In genomic region chr2:28326469-28326805, GRCh38 we compare ENCODE assay signal across 19 cellular contexts.
A peak's percentile ranks its signal among the peaks of the same experiment; 100 is the strongest.
DNase-seq lines count a peak whose midpoint lies in the region; ATAC-seq and TF ChIP-seq lines count a peak whose summit lies in the region.
"Had no signal": no experiment of that assay in that cellular context is flagged by ENCODE, and none has a peak within 500 bp of the region (broad histone marks: within the 10 kb centered on the region; RNA-seq: fewer than 3 reads in every experiment).

No MANE protein-coding gene starts in this region.

- H3K9ac ChIP-seq in OCI-LY3 (ENCODE audit: low read length) (no peak overlapping the region), fibroblast of lung (ENCODE audit: insufficient read depth, low read length) (no peak overlapping the region)

- no peaks in the 10 kb centered on the region for H4K20me1 ChIP-seq in OCI-LY3 (ENCODE audit: insufficient read depth, low read length)
- H4K20me1 ChIP-seq in fibroblast of lung (ENCODE audit: control insufficient read depth, extremely low read depth, insufficient read depth, low read length) = no peaks in the 10 kb centered on the region

- H3K4me3 Mint-ChIP-seq in stimulated activated naive B cell treated with anti-CD40 and anti-IgM and Interleukin-4, amounts not matched to agents 10 μg/mL and 1 μg/mL and 100 μg/mL, for 72 hours = peak overlapping the region in 1 of 2 donors; percentile 29
- H3K4me3 Mint-ChIP-seq: stimulated activated naive CD8-positive, alpha-beta T cell treated with anti-CD3 and anti-CD28 coated beads, Interleukin-15, Interleukin-2, amounts not matched to agents 100 ng/mL and 50 ng/mL, for 24 hours had no signal

- H3K27me3 ChIP-seq in OCI-LY3 (ENCODE audit: low read depth, low read length) (no peaks in the 10 kb centered on the region), fibroblast of lung (ENCODE audit: control insufficient read depth, insufficient read depth, low read length) (no peaks in the 10 kb centered on the region)
- H3K27me3 ChIP-seq: neutrophil had no signal

- TF ChIP-seq CTCF in OCI-LY3 (IDR thresholded peaks at IDR 0.05; ENCODE audit: low read depth, low read length) = no peak
- TF ChIP-seq CTCF in fibroblast of lung (conservative IDR thresholded peaks at IDR 0.05 in 1 of 2, IDR thresholded peaks at IDR 0.05 in 1 of 2; ENCODE audit: low read depth in 1 of 2, low read length in 2 of 2) = no peak

- peaks cover 35% of the 10 kb centered on the region for H3K4me1 ChIP-seq in OCI-LY3 (ENCODE audit: low read length)
- peaks cover 21% of the 10 kb centered on the region for H3K4me1 ChIP-seq in fibroblast of lung (ENCODE audit: control insufficient read depth, extremely low read depth, insufficient read depth, low read length)

- H3K4me3 ChIP-seq in OCI-LY3 (ENCODE audit: low read length) = peak overlapping the region; percentile 29; the same call in 1 of the 2 replicates
- no peak overlapping the region for H3K4me3 ChIP-seq in fibroblast of lung (replicated peaks in 1 of 4; ENCODE audit: control extremely low read depth in 1 of 4, insufficient read depth in 1 of 4, low read depth in 3 of 4, low read length in 4 of 4)
- H3K4me3 ChIP-seq: lower lobe of right lung had no signal

- H3K79me2 ChIP-seq in OCI-LY3 (ENCODE audit: low read length) = no peaks in the 10 kb centered on the region
- no peaks in the 10 kb centered on the region for H3K79me2 ChIP-seq in fibroblast of lung (ENCODE audit: control insufficient read depth, insufficient read depth, low read length)

- H2AFZ ChIP-seq in OCI-LY3 (ENCODE audit: low read depth, low read length) (no peak overlapping the region), fibroblast of lung (ENCODE audit: low read length) (no peak overlapping the region)

- peak; percentile 6 for DNase-seq in NCI-H1105 treated with DMSO at 0.1 percent for 48 hours (lab: John Stamatoyannopoulos, UW)
- no peak for DNase-seq in NCI-H1105 (lab: John Stamatoyannopoulos, UW)
- DNase-seq in fibroblast of lung (ENCODE audit: low read depth in 2 of 2) = no peak
- DNase-seq in stimulated activated naive B cell treated with anti-CD40 and anti-IgM and Interleukin-4, amounts not matched to agents 10 μg/mL and 1 μg/mL and 100 μg/mL, for 72 hours = no peak
- no peak for DNase-seq in stimulated activated CD8-positive, alpha-beta memory T cell treated with anti-CD3 and anti-CD28 coated beads, Interleukin-4, amount 100 ng/mL, for 48 hours
- DNase-seq in NCI-H82 treated with DMSO at 0.1 percent for 48 hours (lab: John Stamatoyannopoulos, UW; ENCODE audit: unreplicated experiment) = no peak
- no peak for DNase-seq in stimulated activated CD4-positive, alpha-beta T cell treated with anti-CD3 and anti-CD28 coated beads, Interleukin-2, amount 100 ng/mL, for 24 hours
- DNase-seq: effector memory CD4-positive, alpha-beta T cell; GOT3; lower lobe of right lung; NCI-H1436 treated with DMSO at 0.1 percent for 48 hours; NCI-H748 treated with DMSO at 0.1 percent for 48 hours; OCI-M1; Right ventricle myocardium superior; stimulated activated CD4-positive, alpha-beta T cell treated with anti-CD3 and anti-CD28 coated beads, Interleukin-1b, Interleukin-23, amount 100 ng/mL, for 48 hours had no signal

- H3K27ac Mint-ChIP-seq in stimulated activated naive B cell treated with anti-CD40 and anti-IgM and Interleukin-4, amounts not matched to agents 10 μg/mL and 1 μg/mL and 100 μg/mL, for 72 hours = peak overlapping the region; percentile 71
- H3K27ac Mint-ChIP-seq: activated naive CD4-positive, alpha-beta T cell treated with anti-CD3 and anti-CD28 coated beads, Interleukin-2, amount 50 U/mL, for 72 hours had no signal

- peaks cover 15% of the 10 kb centered on the region in 2 donors for H3K4me1 Mint-ChIP-seq in stimulated activated naive B cell treated with anti-CD40 and anti-IgM and Interleukin-4, amounts not matched to agents 10 μg/mL and 1 μg/mL and 100 μg/mL, for 72 hours

- no peaks in the 10 kb centered on the region for H3K9me3 Mint-ChIP-seq in stimulated activated naive B cell treated with anti-CD40 and anti-IgM and Interleukin-4, amounts not matched to agents 10 μg/mL and 1 μg/mL and 100 μg/mL, for 72 hours
- H3K9me3 Mint-ChIP-seq: activated naive CD4-positive, alpha-beta T cell treated with anti-CD3 and anti-CD28 coated beads, Interleukin-2, amount 50 U/mL, for 72 hours; stimulated activated naive CD8-positive, alpha-beta T cell treated with anti-CD3 and anti-CD28 coated beads, Interleukin-15, Interleukin-2, amounts not matched to agents 100 ng/mL and 50 ng/mL, for 24 hours had no signal

- H3K4me2 ChIP-seq in OCI-LY3 (ENCODE audit: low read length) (peak overlapping the region; percentile 60), fibroblast of lung (ENCODE audit: extremely low read depth, insufficient read depth, low read length) (no peak overlapping the region)

- H3K36me3 ChIP-seq in OCI-LY3 (replicated peaks; ENCODE audit: low read depth, low read length) (no peaks in the 10 kb centered on the region), fibroblast of lung (ENCODE audit: control insufficient read depth, insufficient read depth, low read length) (no peaks in the 10 kb centered on the region)
- H3K36me3 ChIP-seq: lower lobe of right lung, neutrophil had no signal

- H3K9me3 ChIP-seq in OCI-LY3 (ENCODE audit: insufficient read depth, low read length) (no peaks in the 10 kb centered on the region), fibroblast of lung (ENCODE audit: control insufficient read depth, insufficient read depth, low read depth, low read length) (no peaks in the 10 kb centered on the region)
- H3K9me3 ChIP-seq: lower lobe of right lung, neutrophil had no signal

- ATAC-seq in stimulated activated naive B cell treated with anti-CD40 and anti-IgM and Interleukin-4, amounts not matched to agents 10 μg/mL and 1 μg/mL and 100 μg/mL, for 72 hours (replicated peaks) = no peak
- ATAC-seq: lower lobe of right lung had no signal

- H3K27ac ChIP-seq in OCI-LY3 (ENCODE audit: low read length) (no peak overlapping the region), fibroblast of lung (ENCODE audit: insufficient read depth, low read length) (peak overlapping the region; percentile 12)
- H3K27ac ChIP-seq: lower lobe of right lung, neutrophil had no signal

- peaks cover 18 to 38% of the 10 kb centered on the region in 2 donors for H3K36me3 Mint-ChIP-seq in stimulated activated naive B cell treated with anti-CD40 and anti-IgM and Interleukin-4, amounts not matched to agents 10 μg/mL and 1 μg/mL and 100 μg/mL, for 72 hours

- H3K27me3 Mint-ChIP-seq in stimulated activated naive B cell treated with anti-CD40 and anti-IgM and Interleukin-4, amounts not matched to agents 10 μg/mL and 1 μg/mL and 100 μg/mL, for 72 hours = no peaks in the 10 kb centered on the region
- H3K27me3 Mint-ChIP-seq: stimulated activated naive CD8-positive, alpha-beta T cell treated with anti-CD3 and anti-CD28 coated beads, Interleukin-15, Interleukin-2, amounts not matched to agents 100 ng/mL and 50 ng/mL, for 24 hours had no signal
